In genomic region chr16:50806099-50807062, GRCh38 we compare ENCODE assay signal across 1 cellular context.
A peak's percentile ranks its signal among the peaks of the same experiment; 100 is the strongest.
TF ChIP-seq lines count a peak whose summit lies in the region.

No MANE protein-coding gene starts in this region.

TF ChIP-seq in HepG2, 621 proteins besides CTCF, POLR2A, EP300 and RAD21 (continued from another document and continues in another):
- TF ChIP-seq AKNA (CRISPR knock-in tag; IDR thresholded peaks at IDR 0.05; ENCODE audit: borderline replicate concordance) (no peak), NFKB2 (CRISPR knock-in tag; IDR thresholded peaks at IDR 0.05; ENCODE audit: borderline replicate concordance) (no peak), ISX (CRISPR knock-in tag; conservative IDR thresholded peaks at IDR 0.05) (no peak), MYNN (CRISPR knock-in tag; IDR thresholded peaks at IDR 0.05; ENCODE audit: low read depth) (no peak), THAP9 (CRISPR knock-in tag; IDR thresholded peaks at IDR 0.05; ENCODE audit: borderline replicate concordance) (peak; percentile 51; the same call in 1 of the 2 replicates), ZSCAN25 (CRISPR knock-in tag; IDR thresholded peaks at IDR 0.05) (no peak), MXD4 (CRISPR knock-in tag; IDR thresholded peaks at IDR 0.05) (peak; percentile 33; the same call in 1 of the 2 replicates), ZNF180 (CRISPR knock-in tag; IDR thresholded peaks at IDR 0.05; ENCODE audit: borderline replicate concordance, low read depth) (no peak), CBX5 (CRISPR knock-in tag; IDR thresholded peaks at IDR 0.05; ENCODE audit: borderline replicate concordance) (peak; percentile 58; the same call in 1 of the 2 replicates), PAXIP1 (CRISPR knock-in tag; conservative IDR thresholded peaks at IDR 0.05) (peak; percentile 56), ZFP36 (IDR thresholded peaks at IDR 0.05; ENCODE audit: borderline replicate concordance, low read depth, low read length, partially characterized antibody) (no peak), ZNF850 (CRISPR knock-in tag; conservative IDR thresholded peaks at IDR 0.05) (no peak), TARDBP (CRISPR knock-in tag; IDR thresholded peaks at IDR 0.05) (peak; percentile 63; the same call in 1 of the 2 replicates), FOXA1 (IDR thresholded peaks at IDR 0.05) (no peak), FOXA1 (CRISPR knock-in tag; IDR thresholded peaks at IDR 0.05) (peak; percentile 83), ZNF207 (IDR thresholded peaks at IDR 0.05; ENCODE audit: borderline replicate concordance) (no peak), NFE2 (CRISPR knock-in tag; IDR thresholded peaks at IDR 0.05) (no peak), ZBTB34 (CRISPR knock-in tag; IDR thresholded peaks at IDR 0.05) (0 out of 2 replicates have a peak, but pooled peaks have one; percentile 71), ASH2L (IDR thresholded peaks at IDR 0.05; ENCODE audit: insufficient read length, low read depth, low read length) (peak; percentile 66), ZBTB25 (CRISPR knock-in tag; IDR thresholded peaks at IDR 0.05) (no peak), HMGXB3 (CRISPR knock-in tag; IDR thresholded peaks at IDR 0.05; ENCODE audit: borderline replicate concordance) (no peak), ATRX (CRISPR knock-in tag; IDR thresholded peaks at IDR 0.05; ENCODE audit: borderline replicate concordance) (no peak), RFXAP (CRISPR knock-in tag; IDR thresholded peaks at IDR 0.05; ENCODE audit: borderline replicate concordance) (peak; percentile 88), CHD4 (IDR thresholded peaks at IDR 0.05; ENCODE audit: borderline replicate concordance, low read length) (no peak; the same call in 1 of the 2 replicates), RXRA (CRISPR knock-in tag; IDR thresholded peaks at IDR 0.05) (peak; percentile 19; the same call in 1 of the 2 replicates), GATAD1 (CRISPR knock-in tag; IDR thresholded peaks at IDR 0.05) (peak; percentile 46; the same call in 1 of the 2 replicates), ZNF460 (CRISPR knock-in tag; IDR thresholded peaks at IDR 0.05; ENCODE audit: borderline replicate concordance) (no peak), HBP1 (CRISPR knock-in tag; IDR thresholded peaks at IDR 0.05; ENCODE audit: low read depth) (no peak; the same call in 1 of the 2 replicates), ZNF468 (CRISPR knock-in tag; IDR thresholded peaks at IDR 0.05) (0 out of 2 replicates have a peak, but pooled peaks have one; percentile 11), ZNF710 (CRISPR knock-in tag; IDR thresholded peaks at IDR 0.05; ENCODE audit: borderline replicate concordance) (0 out of 2 replicates have a peak, but pooled peaks have one; percentile 33), FOXA3 (CRISPR knock-in tag; IDR thresholded peaks at IDR 0.05) (peak; percentile 80)
